9 cellular contexts compared by ENCODE assay signal in the genomic region with DNA sequence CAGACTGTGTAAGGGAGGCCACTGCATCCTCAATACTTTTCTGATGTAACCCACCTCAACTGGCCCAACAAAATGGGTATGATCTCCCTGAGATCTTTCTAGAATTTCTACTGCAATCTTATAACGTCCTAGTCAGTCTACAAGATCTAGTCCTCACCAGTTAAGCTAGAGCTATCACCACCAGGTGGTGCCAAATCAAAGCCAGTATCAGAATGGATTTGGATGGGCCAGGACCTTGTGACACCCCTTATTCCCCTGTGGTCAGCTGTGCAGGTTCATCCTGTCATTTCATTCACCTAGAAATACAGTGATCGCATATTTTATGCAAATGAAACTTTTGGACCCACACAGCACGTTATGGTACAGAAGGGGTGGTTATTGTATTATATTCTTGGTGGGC.
A peak's percentile ranks its signal among the peaks of the same experiment; 100 is the strongest.
DNase-seq lines count a peak whose midpoint lies in the region; ATAC-seq, FAIRE-seq and TF ChIP-seq lines count a peak whose summit lies in the region.
"Had no signal": no experiment of that assay in that cellular context is flagged by ENCODE, and none has a peak within 500 bp of the region (broad histone marks: within the 10 kb centered on the region; RNA-seq: fewer than 3 reads in every experiment).

No MANE protein-coding gene starts in this region.

- POLR2A ChIA-PET in AG04449 (lab: Yijun Ruan, JAX), result no interaction called here

- no peak overlapping the region for H3K4me3 ChIP-seq in AG04449 (ENCODE audit: low read depth, low read length)
- H3K4me3 ChIP-seq: tibial nerve had no signal

- H3K27me3 Mint-ChIP-seq in stimulated activated naive CD8-positive, alpha-beta T cell treated with anti-CD3 and anti-CD28 coated beads, Interleukin-15, amount 100 ng/mL, for 72 hours, result no peaks in the 10 kb centered on the region

- peak; percentile 75 for ATAC-seq in stimulated activated naive CD8-positive, alpha-beta T cell treated with anti-CD3 and anti-CD28 coated beads, Interleukin-15, amount 100 ng/mL, for 72 hours
- no peak for ATAC-seq in GM19035 (IDR thresholded peaks at IDR 0.05; ENCODE audit: unreplicated experiment)

- no peak for FAIRE-seq in RCC 7860 (lab: Jason Lieb, UNC)

- peak; percentile 48 for TF ChIP-seq CTCF in AG04449 (IDR thresholded peaks at IDR 0.05; ENCODE audit: insufficient read depth, low read length, missing control alignments)

- H3K4me1 Mint-ChIP-seq in stimulated activated naive CD8-positive, alpha-beta T cell treated with anti-CD3 and anti-CD28 coated beads, Interleukin-15, amount 100 ng/mL, for 72 hours, result peaks cover 6% of the 10 kb centered on the region

- CTCF ChIA-PET in AG04449 (lab: Yijun Ruan, JAX), result interaction anchor here (1.0 to 2.0 kb wide), 3 partner anchors 10 to 187 kb away, joined by 3 to 8 read pairs (median 6); no protein-coding TSS in a partner anchor

- DNase-seq in AG04449 (ENCODE audit: low read depth, low spot score) (no peak), EH (ENCODE audit: low read depth) (peak; percentile 46), M059J (ENCODE audit: low read depth) (peak; percentile 59), iPS DF 19.7 (ENCODE audit: low read depth, low spot score) (peak; percentile 38), RCC 7860 (ENCODE audit: low spot score) (no peak)
- peak; percentile 4 to 17 for DNase-seq in activated CD4-positive, alpha-beta T cell treated with anti-CD3 and anti-CD28 coated beads, Interleukin-2, amount 50 U/mL, for 48 hours
- peak; percentile 21 for DNase-seq in stimulated activated naive CD8-positive, alpha-beta T cell treated with anti-CD3 and anti-CD28 coated beads, Interleukin-15, amount 100 ng/mL, for 72 hours

- H3K27ac Mint-ChIP-seq in stimulated activated naive CD8-positive, alpha-beta T cell treated with anti-CD3 and anti-CD28 coated beads, Interleukin-15, amount 100 ng/mL, for 72 hours, result no peak overlapping the region

- no peaks in the 10 kb centered on the region for H3K9me3 Mint-ChIP-seq in stimulated activated naive CD8-positive, alpha-beta T cell treated with anti-CD3 and anti-CD28 coated beads, Interleukin-15, amount 100 ng/mL, for 72 hours

- no peak overlapping the region for H3K4me3 Mint-ChIP-seq in stimulated activated naive CD8-positive, alpha-beta T cell treated with anti-CD3 and anti-CD28 coated beads, Interleukin-15, amount 100 ng/mL, for 72 hours

Comparison
In these comparisons a context has a peak if more than half of its experiments do, and no peak if none do; other contexts are left out.
1. DNase-seq: peak in EH (single experiment), M059J (single experiment), activated CD4-positive, alpha-beta T cell treated with anti-CD3 and anti-CD28 coated beads, Interleukin-2, amount 50 U/mL, for 48 hours (2 of 2), iPS DF 19.7 (single experiment) and stimulated activated naive CD8-positive, alpha-beta T cell treated with anti-CD3 and anti-CD28 coated beads, Interleukin-15, amount 100 ng/mL, for 72 hours (2 of 2); none in AG04449 (single experiment) and RCC 7860 (single experiment).